1 cellular context compared by ENCODE assay signal in genomic region chr13:39900106-39900750, GRCh38.
TF ChIP-seq lines count a peak whose summit lies in the region.

No MANE protein-coding gene starts in this region.

TF ChIP-seq in endothelial cell of umbilical vein, 7 proteins besides CTCF, POLR2A, EP300 and RAD21 (continued from another document):
- TF ChIP-seq POLR2AphosphoS5 (IDR thresholded peaks at IDR 0.05; ENCODE audit: insufficient read depth, low read depth, low read length) (no peak), EZH2 (IDR thresholded peaks at IDR 0.05; ENCODE audit: borderline replicate concordance, low read depth, low read length, severe bottlenecking) (no peak), MYC (IDR thresholded peaks at IDR 0.05; ENCODE audit: low read depth, low read length) (no peak), FOS (IDR thresholded peaks at IDR 0.05; ENCODE audit: borderline replicate concordance, insufficient read depth, low read length) (no peak), GATA2 (IDR thresholded peaks at IDR 0.05; ENCODE audit: insufficient read depth, insufficient read length, low read depth, low read length) (no peak)
